19 cellular contexts compared by ENCODE assay signal in genomic region chr18:3827236-3827635, GRCh38.
A peak's percentile ranks its signal among the peaks of the same experiment; 100 is the strongest.
DNase-seq lines count a peak whose midpoint lies in the region; ATAC-seq and TF ChIP-seq lines count a peak whose summit lies in the region.
"Had no signal": no experiment of that assay in that cellular context is flagged by ENCODE, and none has a peak within 500 bp of the region (broad histone marks: within the 10 kb centered on the region; RNA-seq: fewer than 3 reads in every experiment).

No MANE protein-coding gene starts in this region.

- no peaks in the 10 kb centered on the region for H3K79me2 ChIP-seq in mammary epithelial cell (ENCODE audit: insufficient read depth, low read length)

- H3K4me1 ChIP-seq in mammary epithelial cell (ENCODE audit: insufficient read depth, low read length): peaks cover 3% of the 10 kb centered on the region
- H3K4me1 ChIP-seq in mesenchymal stem cell (ENCODE audit: control insufficient read depth, insufficient read depth, low read depth, low read length): peaks cover 3% of the 10 kb centered on the region
- H3K4me1 ChIP-seq: BE2C had no signal

- no peak overlapping the region for H2BK12ac ChIP-seq in mesenchymal stem cell (ENCODE audit: low read length in 2 of 2)

- H3K9me3 ChIP-seq in mammary epithelial cell (replicated peaks; ENCODE audit: insufficient read depth, low read length): no peaks in the 10 kb centered on the region
- no peaks in the 10 kb centered on the region for H3K9me3 ChIP-seq in SK-N-MC (ENCODE audit: low read depth, low read length)
- H3K9me3 ChIP-seq in mesenchymal stem cell (ENCODE audit: control insufficient read depth, low read length): no peaks in the 10 kb centered on the region
- H3K9me3 ChIP-seq: BE2C, SK-N-SH had no signal

- no TSS peak for BruUV-seq in mammary epithelial cell (replicated peaks; lab: Mats Ljungman, UMichigan)
- no TSS peak for BruUV-seq in MCF 10A (replicated peaks; lab: Mats Ljungman, UMichigan)

- H3K36me3 Mint-ChIP-seq in MCF 10A (ENCODE audit: insufficient read depth, unreplicated experiment): no peaks in the 10 kb centered on the region
- H3K36me3 Mint-ChIP-seq in progenitor cell of endocrine pancreas (ENCODE audit: insufficient read depth): no peaks in the 10 kb centered on the region
- H3K36me3 Mint-ChIP-seq: CD8-positive, alpha-beta memory T cell had no signal

- in situ Hi-C loops in mammary epithelial cell (cut with MboI; ENCODE audit: low sequenced_read_pairs in 2 of 2): no loop called here

- WGBS in mammary epithelial cell (ENCODE audit: low coverage, missing lambda C conversion rate): 29% methylated on average over 5 of the region's 5 CpGs
- WGBS in mesenchymal stem cell: 54% methylated on average over 5 of the region's 5 CpGs

- peak overlapping the region; percentile 31 for H2AK5ac ChIP-seq in mesenchymal stem cell (ENCODE audit: low read length, severe bottlenecking)

- H3K4me3 ChIP-seq in mammary epithelial cell (replicated peaks in 1 of 3; ENCODE audit: insufficient read depth in 1 of 3, low read depth in 2 of 3, low read length in 3 of 3): no peak overlapping the region
- H3K4me3 ChIP-seq in SK-N-MC: no peak overlapping the region
- H3K4me3 ChIP-seq in mesenchymal stem cell (ENCODE audit: insufficient read depth in 1 of 2, low read depth in 1 of 2, low read length in 2 of 2): no peak overlapping the region
- H3K4me3 ChIP-seq: PC-9 had no signal

- DNase-seq in mammary epithelial cell (no peak), MCF 10A (ENCODE audit: unreplicated experiment) (no peak), SK-N-MC (ENCODE audit: low read depth, low spot score) (no peak), mesenchymal stem cell (no peak), progenitor cell of endocrine pancreas (ENCODE audit: low spot score, unreplicated experiment) (no peak), NCI-H510A treated with DMSO at 0.1 percent for 48 hours (lab: John Stamatoyannopoulos, UW) (no peak)
- DNase-seq: BE2C; CD8-positive, alpha-beta memory T cell; DND-41; Kasumi-1; NCI-H1105; NCI-H1694; NCI-H446; NCI-H774; PC-9; SK-N-SH had no signal

- H2AFZ ChIP-seq in mammary epithelial cell (ENCODE audit: low read depth, low read length): peak overlapping the region; percentile 41
- no peak overlapping the region for H2AFZ ChIP-seq in mesenchymal stem cell (ENCODE audit: low read depth, low read length)
- H2AFZ ChIP-seq: PC-9 had no signal

- no peak overlapping the region for H2BK5ac ChIP-seq in mesenchymal stem cell (ENCODE audit: low read depth, low read length, poor library complexity, severe bottlenecking)

- H3K18ac ChIP-seq in mesenchymal stem cell (ENCODE audit: low read depth in 1 of 2, low read length in 2 of 2): no peak overlapping the region

- no peaks in the 10 kb centered on the region for H3K36me3 ChIP-seq in mammary epithelial cell (ENCODE audit: insufficient read depth, low read length)
- H3K36me3 ChIP-seq in SK-N-MC (ENCODE audit: insufficient read depth, low read length): no peaks in the 10 kb centered on the region
- peaks cover 0 to 2% of the 10 kb centered on the region in 2 experiments for H3K36me3 ChIP-seq in mesenchymal stem cell (ENCODE audit: control insufficient read depth in 1 of 2, insufficient read depth in 2 of 2, low read depth in 1 of 2, low read length in 2 of 2)
- H3K36me3 ChIP-seq: BE2C had no signal

- ATAC-seq in HG03139 (IDR thresholded peaks at IDR 0.05; ENCODE audit: unreplicated experiment) (no peak), GM21619 (IDR thresholded peaks at IDR 0.05; ENCODE audit: unreplicated experiment) (no peak)

- H3K4me2 ChIP-seq in mammary epithelial cell (ENCODE audit: insufficient read depth, low read depth, low read length): no peak overlapping the region
- no peak overlapping the region for H3K4me2 ChIP-seq in mesenchymal stem cell (ENCODE audit: low read length, poor library complexity, severe bottlenecking)
- H3K4me2 ChIP-seq: PC-9, SK-N-SH had no signal

- H3K27ac Mint-ChIP-seq in MCF 10A (ENCODE audit: low read depth, unreplicated experiment): no peak overlapping the region
- H3K27ac Mint-ChIP-seq in progenitor cell of endocrine pancreas: no peak overlapping the region
- H3K27ac Mint-ChIP-seq: CD8-positive, alpha-beta memory T cell had no signal

- intact Hi-C loops in mammary epithelial cell (cut with micrococcal nuclease) (no loop called here), MCF 10A (cut with micrococcal nuclease) (no loop called here)

- H3K27me3 Mint-ChIP-seq in MCF 10A (ENCODE audit: insufficient read depth, unreplicated experiment): no peaks in the 10 kb centered on the region
- no peaks in the 10 kb centered on the region for H3K27me3 Mint-ChIP-seq in progenitor cell of endocrine pancreas

- no peak overlapping the region for H2BK15ac ChIP-seq in mesenchymal stem cell (ENCODE audit: low read depth, poor library complexity, severe bottlenecking)

- H4K8ac ChIP-seq in mesenchymal stem cell (ENCODE audit: low read length): no peak overlapping the region

- H3K9ac ChIP-seq in mammary epithelial cell (ENCODE audit: insufficient read depth, low read length) (no peak overlapping the region), SK-N-MC (ENCODE audit: insufficient read length) (no peak overlapping the region), mesenchymal stem cell (ENCODE audit: low read length) (peak overlapping the region; percentile 23)
- H3K9ac ChIP-seq: SK-N-SH had no signal

- H3K27ac ChIP-seq in mammary epithelial cell (ENCODE audit: insufficient read depth, low read depth, low read length) (no peak overlapping the region), SK-N-MC (peak overlapping the region; percentile 19), mesenchymal stem cell (ENCODE audit: low read length, poor library complexity, severe bottlenecking) (no peak overlapping the region)
- H3K27ac ChIP-seq: 22Rv1, PC-9 had no signal

- no peaks in the 10 kb centered on the region for H4K20me1 ChIP-seq in mammary epithelial cell (ENCODE audit: insufficient read depth, low read length)

- no peaks in the 10 kb centered on the region for H3K27me3 ChIP-seq in mammary epithelial cell (ENCODE audit: insufficient read depth, low read length)
- H3K27me3 ChIP-seq in mesenchymal stem cell (ENCODE audit: control insufficient read depth in 1 of 2, insufficient read depth in 1 of 2, low read length in 2 of 2): no peaks in the 10 kb centered on the region
- H3K27me3 ChIP-seq: BE2C had no signal

- CTCF ChIA-PET in mammary epithelial cell (lab: Charles Lee; ENCODE audit: low non-redundant PET): no interaction called here
- CTCF ChIA-PET in MCF 10A (lab: Yijun Ruan, JAX): interaction anchor here (0.6 to 2.5 kb wide), 3 partner anchors 17 to 56 kb away, joined by 3 to 12 read pairs (median 5); no protein-coding TSS in a partner anchor

- H3K4me3 Mint-ChIP-seq in MCF 10A (ENCODE audit: unreplicated experiment) (no peak overlapping the region), progenitor cell of endocrine pancreas (ENCODE audit: low read depth) (no peak overlapping the region)
- H3K4me3 Mint-ChIP-seq: CD8-positive, alpha-beta memory T cell had no signal

- H3K23ac ChIP-seq in mesenchymal stem cell (ENCODE audit: low read length in 2 of 2): no peak overlapping the region

- TF ChIP-seq CTCF in mammary epithelial cell (conservative IDR thresholded peaks at IDR 0.05 in 1 of 2, IDR thresholded peaks at IDR 0.05 in 1 of 2; ENCODE audit: extremely low read depth in 1 of 2, insufficient read depth in 1 of 2, low read depth in 1 of 2, low read length in 2 of 2) (no peak), MCF 10A (IDR thresholded peaks at IDR 0.05; ENCODE audit: unreplicated experiment) (no peak), progenitor cell of endocrine pancreas (IDR thresholded peaks at IDR 0.05; ENCODE audit: unreplicated experiment) (no peak)

- no peak overlapping the region for H3K4ac ChIP-seq in mesenchymal stem cell (ENCODE audit: low read depth in 1 of 2, low read length in 2 of 2)

- no peak overlapping the region for H4K91ac ChIP-seq in mesenchymal stem cell (ENCODE audit: low read length)

- H3K4me1 Mint-ChIP-seq in MCF 10A (ENCODE audit: insufficient read depth, unreplicated experiment): peaks cover 14% of the 10 kb centered on the region
- H3K4me1 Mint-ChIP-seq in progenitor cell of endocrine pancreas (ENCODE audit: low read depth): peaks cover under 1% of the 10 kb centered on the region
- H3K4me1 Mint-ChIP-seq: CD8-positive, alpha-beta memory T cell had no signal

- dilution Hi-C loops in mammary epithelial cell (cut with HindIII; ENCODE audit: low sequenced_read_pairs): no loop called here

- POLR2A ChIA-PET in MCF 10A (lab: Yijun Ruan, JAX): interaction anchor here (1.1 to 3.3 kb wide), 2 partner anchors 11 to 16 kb away, joined by 4 to 10 read pairs; no protein-coding TSS in a partner anchor

- H3K14ac ChIP-seq in mesenchymal stem cell (ENCODE audit: low read length in 2 of 2): no peak overlapping the region

- H2BK120ac ChIP-seq in mesenchymal stem cell (ENCODE audit: low read depth, low read length): no peak overlapping the region

- no peaks in the 10 kb centered on the region for H3K79me1 ChIP-seq in mesenchymal stem cell (replicated peaks; ENCODE audit: low read length, poor library complexity, severe bottlenecking)

- H3K9me3 Mint-ChIP-seq in MCF 10A (ENCODE audit: unreplicated experiment) (no peaks in the 10 kb centered on the region), progenitor cell of endocrine pancreas (ENCODE audit: low read depth) (no peaks in the 10 kb centered on the region)
